In the genomic region with DNA sequence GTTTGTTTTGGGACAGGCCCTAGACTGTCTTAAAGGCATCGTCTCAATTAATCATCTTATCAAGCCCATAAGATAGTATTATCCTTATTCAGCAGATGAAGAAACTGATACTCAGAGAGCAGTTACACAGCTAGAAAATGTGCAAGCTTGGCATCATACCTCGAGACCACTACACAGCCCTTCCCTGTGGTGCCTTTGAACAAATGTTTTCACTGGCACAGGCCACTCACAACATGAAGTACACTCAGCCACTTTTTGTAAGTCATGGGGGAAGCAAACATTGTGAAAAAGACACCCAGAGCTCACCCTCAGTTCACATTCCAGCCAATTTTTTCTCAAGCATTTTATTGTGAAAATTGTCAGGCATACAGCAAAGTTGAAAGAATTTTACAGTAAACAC, we compare ENCODE assay signal across 26 cellular contexts.
DNase-seq lines count a peak whose midpoint lies in the region; ATAC-seq and TF ChIP-seq lines count a peak whose summit lies in the region.
"Had no signal": no experiment of that assay in that cellular context is flagged by ENCODE, and none has a peak within 500 bp of the region (broad histone marks: within the 10 kb centered on the region; RNA-seq: fewer than 3 reads in every experiment).

No MANE protein-coding gene starts in this region.

- H3K36me3 ChIP-seq in IMR-90 (ENCODE audit: control insufficient read depth, insufficient read depth, low read length) (no peaks in the 10 kb centered on the region), thyroid gland (peaks cover 0 to under 1% of the 10 kb centered on the region in 2 donors)

- H3K27ac Mint-ChIP-seq in activated CD8-positive, alpha-beta memory T cell treated with anti-CD3 and anti-CD28 coated beads, Interleukin-2, amount 10 ng/mL, durations not matched to agents 7 days and 5 days, result no peak overlapping the region
- H3K27ac Mint-ChIP-seq: CD4-positive, alpha-beta memory T cell had no signal

- H3K27ac ChIP-seq in IMR-90 (ENCODE audit: insufficient read depth, low read length) (no peak overlapping the region), thyroid gland (peak overlapping the region; percentile 7 to 25 (median 20))
- H3K27ac ChIP-seq: HL-60 had no signal

- peak overlapping the region; percentile 58 for H2AFZ ChIP-seq in IMR-90 (replicated peaks; ENCODE audit: low read length, poor library complexity)

- H4K91ac ChIP-seq in IMR-90 (ENCODE audit: insufficient read depth, low read depth, low read length), result no peak overlapping the region

- no peak for ATAC-seq in IMR-90 (ENCODE audit: low read depth)
- no peak for ATAC-seq in activated CD8-positive, alpha-beta memory T cell treated with anti-CD3 and anti-CD28 coated beads, Interleukin-2, amount 10 ng/mL, durations not matched to agents 7 days and 5 days
- ATAC-seq: PC-3 had no signal

- no peak overlapping the region for H4K5ac ChIP-seq in IMR-90 (ENCODE audit: low read depth, low read length)

- intact Hi-C loops in IMR-90 (cut with micrococcal nuclease) (no loop called here), thyroid gland (cut with DNase I) (no loop called here)

- no peak overlapping the region for H3K4me3 ChIP-seq in IMR-90 (ENCODE audit: insufficient read depth, low read depth, low read length)
- H3K4me3 ChIP-seq in thyroid gland (replicated peaks in 1 of 3), result no peak overlapping the region

- TF ChIP-seq POLR2A in IMR-90 (IDR thresholded peaks at IDR 0.05; ENCODE audit: low read depth, low read length) (no peak), thyroid gland (IDR thresholded peaks at IDR 0.05) (no peak)

- no peak overlapping the region for H2BK20ac ChIP-seq in IMR-90 (ENCODE audit: low read depth, low read length)

- peaks cover 4% of the 10 kb centered on the region for H3K27me3 Mint-ChIP-seq in activated CD8-positive, alpha-beta memory T cell treated with anti-CD3 and anti-CD28 coated beads, Interleukin-2, amount 10 ng/mL, durations not matched to agents 7 days and 5 days
- H3K27me3 Mint-ChIP-seq: CD4-positive, alpha-beta memory T cell had no signal

- H3K36me3 Mint-ChIP-seq in activated CD8-positive, alpha-beta memory T cell treated with anti-CD3 and anti-CD28 coated beads, Interleukin-2, amount 10 ng/mL, durations not matched to agents 7 days and 5 days, result no peaks in the 10 kb centered on the region
- H3K36me3 Mint-ChIP-seq: CD4-positive, alpha-beta memory T cell had no signal

- H3K4me3 Mint-ChIP-seq in activated CD8-positive, alpha-beta memory T cell treated with anti-CD3 and anti-CD28 coated beads, Interleukin-2, amount 10 ng/mL, durations not matched to agents 7 days and 5 days, result no peak overlapping the region
- H3K4me3 Mint-ChIP-seq: CD4-positive, alpha-beta memory T cell had no signal

- no peak overlapping the region for H2AK5ac ChIP-seq in IMR-90 (ENCODE audit: low read depth, low read length)

- H4K8ac ChIP-seq in IMR-90 (ENCODE audit: low read depth in 2 of 2, low read length in 2 of 2), result no peak overlapping the region

- no peaks in the 10 kb centered on the region for H3K79me1 ChIP-seq in IMR-90 (ENCODE audit: low read depth in 1 of 2, low read length in 2 of 2)

- no peaks in the 10 kb centered on the region for H3K4me1 ChIP-seq in IMR-90 (ENCODE audit: control insufficient read depth, insufficient read depth, low read length)
- H3K4me1 ChIP-seq in thyroid gland, result peaks cover 0 to 12% of the 10 kb centered on the region in 2 donors

- H3K4me1 Mint-ChIP-seq in activated CD8-positive, alpha-beta memory T cell treated with anti-CD3 and anti-CD28 coated beads, Interleukin-2, amount 10 ng/mL, durations not matched to agents 7 days and 5 days, result no peaks in the 10 kb centered on the region
- H3K4me1 Mint-ChIP-seq: CD4-positive, alpha-beta memory T cell had no signal

- no peak overlapping the region for H2BK5ac ChIP-seq in IMR-90 (ENCODE audit: low read depth, low read length, poor library complexity, severe bottlenecking)

- no peak overlapping the region for H3K9ac ChIP-seq in IMR-90 (ENCODE audit: low read depth, low read length)
- H3K9ac ChIP-seq: SK-N-SH had no signal

- no peaks in the 10 kb centered on the region for H4K20me1 ChIP-seq in IMR-90 (ENCODE audit: insufficient read depth, low read length)

- H3K18ac ChIP-seq in IMR-90 (ENCODE audit: low read depth, low read length), result no peak overlapping the region

- no peak overlapping the region for H3K4ac ChIP-seq in IMR-90 (ENCODE audit: low read depth, low read length)

- WGBS in IMR-90 (ENCODE audit: extremely low coverage in 2 of 2, insufficient read length in 1 of 2), 2 experiments, result no CpG with 5 or more reads among the region's 2 CpGs
- 29 to 40% methylated on average over 2 of the region's 2 CpGs for WGBS in thyroid gland, 2 donors

- H3K23ac ChIP-seq in IMR-90 (ENCODE audit: low read depth, low read length), result no peak overlapping the region

- no peaks in the 10 kb centered on the region for H3K9me3 ChIP-seq in IMR-90 (ENCODE audit: control insufficient read depth, insufficient read depth, low read length)
- no peaks in the 10 kb centered on the region for H3K9me3 ChIP-seq in thyroid gland
- H3K9me3 ChIP-seq: SK-N-SH had no signal

- CTCF ChIA-PET in IMR-90 (lab: Yijun Ruan, JAX), result no interaction called here
- CTCF ChIA-PET in activated CD8-positive, alpha-beta memory T cell treated with anti-CD3 and anti-CD28 coated beads, Interleukin-2, amount 10 ng/mL, durations not matched to agents 7 days and 5 days (lab: Charles Lee), result no interaction called here

- in situ Hi-C loops in IMR-90 (cut with MboI; ENCODE audit: low sequenced_read_pairs), result no loop called here

- H3K4me2 ChIP-seq in IMR-90 (ENCODE audit: low read depth, low read length), result no peak overlapping the region
- H3K4me2 ChIP-seq: SK-N-SH had no signal

- no peak overlapping the region; the same call in 1 of the 2 replicates for H3K14ac ChIP-seq in IMR-90 (replicated peaks; ENCODE audit: low read depth, low read length)

- BruUV-seq in IMR-90 (replicated peaks; lab: Mats Ljungman, UMichigan), result no TSS peak

- H3K9me3 Mint-ChIP-seq in activated CD8-positive, alpha-beta memory T cell treated with anti-CD3 and anti-CD28 coated beads, Interleukin-2, amount 10 ng/mL, durations not matched to agents 7 days and 5 days (ENCODE audit: low read depth), result no peaks in the 10 kb centered on the region
- H3K9me3 Mint-ChIP-seq: CD4-positive, alpha-beta memory T cell had no signal

- no peak overlapping the region for H2BK120ac ChIP-seq in IMR-90 (ENCODE audit: low read depth, low read length)

- no peak overlapping the region for H2BK15ac ChIP-seq in IMR-90 (ENCODE audit: low read depth, low read length)

- no peak overlapping the region for H2AK9ac ChIP-seq in IMR-90 (replicated peaks; ENCODE audit: low read depth, low read length, poor library complexity)

- TF ChIP-seq CTCF in IMR-90 (conservative IDR thresholded peaks at IDR 0.05; ENCODE audit: low read depth, low read length) (no peak), thyroid gland (IDR thresholded peaks at IDR 0.05) (no peak)

- dilution Hi-C loops in IMR-90 (cut with HindIII; ENCODE audit: low sequenced_read_pairs, unreplicated experiment), result no loop called here

- peaks cover 3% of the 10 kb centered on the region for H3K27me3 ChIP-seq in IMR-90 (ENCODE audit: control insufficient read depth, insufficient read depth, low read length)
- H3K27me3 ChIP-seq in thyroid gland, result no peaks in the 10 kb centered on the region

- H3K56ac ChIP-seq in IMR-90 (ENCODE audit: extremely low read depth, insufficient read depth, low read length), result no peak overlapping the region

- no peak for TF ChIP-seq RAD21 in IMR-90 (IDR thresholded peaks at IDR 0.05; ENCODE audit: low read length)

- no peaks in the 10 kb centered on the region; the same call in 1 of the 2 replicates for H3K9me1 ChIP-seq in IMR-90 (ENCODE audit: insufficient read depth, low read length)

- POLR2A ChIA-PET in IMR-90 (lab: Charles Lee; ENCODE audit: unreplicated experiment), result no interaction called here

- no peak for DNase-seq in IMR-90
- DNase-seq in NCI-H2029 treated with DMSO at 0.1 percent for 48 hours (lab: John Stamatoyannopoulos, UW), result peak; percentile 23
- DNase-seq in brain pericyte (ENCODE audit: low read depth, low spot score), result peak; percentile 74
- DNase-seq in thyroid gland, result peak; percentile 68 to 74
- no peak for DNase-seq in activated CD8-positive, alpha-beta memory T cell treated with anti-CD3 and anti-CD28 coated beads, Interleukin-2, amount 10 ng/mL, durations not matched to agents 7 days and 5 days
- no peak for DNase-seq in activated naive CD4-positive, alpha-beta T cell (lab: John Stamatoyannopoulos, UW)
- DNase-seq in stimulated activated CD4-positive, alpha-beta T cell treated with anti-CD3 and anti-CD28 coated beads, Interleukin-4, amount 100 ng/mL, for 1 hour, result no peak
- DNase-seq: C1 segment of cervical spinal cord; CD4-positive, alpha-beta memory T cell; COR-L47; DMS53; GOT3; HCEC 1CT; MV-4-11; NCI-H1105; NCI-H146; NCI-H2081; NCI-H2171 treated with DMSO at 0.1 percent for 48 hours; NCI-H345; NCI-H510A treated with DMSO at 0.1 percent for 48 hours; NCI-H748 treated with DMSO at 0.1 percent for 48 hours; NK-92 treated with Interleukin-12 subunit alpha and Interleukin-12 subunit beta, amount 100 ng/mL, for 24 hours; PC-3; SK-N-SH; SW 1271 had no signal

TF ChIP-seq in IMR-90, 13 proteins besides CTCF, POLR2A, EP300 and RAD21 (continues in another document):
- TF ChIP-seq MAZ (IDR thresholded peaks at IDR 0.05; ENCODE audit: borderline replicate concordance, low read depth, low read length) (no peak), SMC3 (IDR thresholded peaks at IDR 0.05; ENCODE audit: low read depth, low read length) (no peak), MXI1 (IDR thresholded peaks at IDR 0.05; ENCODE audit: borderline replicate concordance, low read depth, low read length) (no peak), RCOR1 (IDR thresholded peaks at IDR 0.05; ENCODE audit: insufficient replicate concordance, low read length) (no peak), CHD1 (IDR thresholded peaks at IDR 0.05; ENCODE audit: low read depth, low read length) (no peak), NFE2L2 (IDR thresholded peaks at IDR 0.05; ENCODE audit: low read depth, low read length) (no peak)
- TF ChIP-seq, protein P1, sequence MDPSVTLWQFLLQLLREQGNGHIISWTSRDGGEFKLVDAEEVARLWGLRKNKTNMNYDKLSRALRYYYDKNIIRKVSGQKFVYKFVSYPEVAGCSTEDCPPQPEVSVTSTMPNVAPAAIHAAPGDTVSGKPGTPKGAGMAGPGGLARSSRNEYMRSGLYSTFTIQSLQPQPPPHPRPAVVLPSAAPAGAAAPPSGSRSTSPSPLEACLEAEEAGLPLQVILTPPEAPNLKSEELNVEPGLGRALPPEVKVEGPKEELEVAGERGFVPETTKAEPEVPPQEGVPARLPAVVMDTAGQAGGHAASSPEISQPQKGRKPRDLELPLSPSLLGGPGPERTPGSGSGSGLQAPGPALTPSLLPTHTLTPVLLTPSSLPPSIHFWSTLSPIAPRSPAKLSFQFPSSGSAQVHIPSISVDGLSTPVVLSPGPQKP (IDR thresholded peaks at IDR 0.05; ENCODE audit: borderline replicate concordance, low read depth, low read length), result no peak

Comparison
In these comparisons a context has a peak if more than half of its experiments do, and no peak if none do; other contexts are left out.
1. DNase-seq: peak in NCI-H2029 treated with DMSO at 0.1 percent for 48 hours (single experiment), brain pericyte (single experiment) and thyroid gland (2 of 2); none in IMR-90 (single experiment), activated CD8-positive, alpha-beta memory T cell treated with anti-CD3 and anti-CD28 coated beads, Interleukin-2, amount 10 ng/mL, durations not matched to agents 7 days and 5 days (single experiment), activated naive CD4-positive, alpha-beta T cell (0 of 4) and stimulated activated CD4-positive, alpha-beta T cell treated with anti-CD3 and anti-CD28 coated beads, Interleukin-4, amount 100 ng/mL, for 1 hour (single experiment).